Comparison of ENCODE assay signal across 25 cellular contexts in genomic region chr12:122245553-122245952, GRCh38. TPM values are rescaled to one million over a fixed set of nuclear protein-coding genes. Genes with fewer than 3 reads are reported as not detected.
DNase-seq lines count a peak whose midpoint lies in the region; ATAC-seq, FAIRE-seq and TF ChIP-seq lines count a peak whose summit lies in the region.
"Had no signal": no experiment of that assay in that cellular context is flagged by ENCODE, and none has a peak within 500 bp of the region (broad histone marks: within the 10 kb centered on the region; RNA-seq: fewer than 3 reads in every experiment).

No MANE protein-coding gene starts in this region.

- no peak overlapping the region; the same call in 1 of the 2 replicates for H2AFZ ChIP-seq in GM12878 (ENCODE audit: control insufficient read depth, low read depth, low read length)
- H2AFZ ChIP-seq: PC-9 had no signal

- intact Hi-C loops in activated CD4-positive, alpha-beta T cell treated with anti-CD3 and anti-CD28 coated beads, Interleukin-2, amount 10 ng/mL, durations not matched to agents 24 days and 14 days (cut with micrococcal nuclease) = loop anchor here (2.0 kb wide), 1 partner anchor 19 kb away; the partner anchor contains the start of gene DIABLO
- intact Hi-C loops in GM12878 (cut with micrococcal nuclease; ENCODE audit: unreplicated experiment) = no loop called here

- TF ChIP-seq CTCF in Peyer's patch (IDR thresholded peaks at IDR 0.05) (no peak), GM12878 (IDR thresholded peaks at IDR 0.05 in 2 of 3, conservative IDR thresholded peaks at IDR 0.05 in 1 of 3; ENCODE audit: control insufficient read depth in 2 of 3, extremely low read depth in 1 of 3, insufficient read depth in 1 of 3, low read depth in 3 of 3, low read length in 3 of 3) (no peak), osteocyte (IDR thresholded peaks at IDR 0.05) (no peak)

- peak overlapping the region; percentile 53 for H3K27ac Mint-ChIP-seq in activated CD4-positive, alpha-beta T cell treated with anti-CD3 and anti-CD28 coated beads, Interleukin-2, amount 10 ng/mL, durations not matched to agents 24 days and 14 days
- no peak overlapping the region for H3K27ac Mint-ChIP-seq in osteocyte (ENCODE audit: unreplicated experiment)

- no peaks in the 10 kb centered on the region for H3K27me3 Mint-ChIP-seq in activated CD4-positive, alpha-beta T cell treated with anti-CD3 and anti-CD28 coated beads, Interleukin-2, amount 10 ng/mL, durations not matched to agents 24 days and 14 days
- H3K27me3 Mint-ChIP-seq in osteocyte (ENCODE audit: unreplicated experiment) = no peaks in the 10 kb centered on the region

- H3K9me3 Mint-ChIP-seq in activated CD4-positive, alpha-beta T cell treated with anti-CD3 and anti-CD28 coated beads, Interleukin-2, amount 10 ng/mL, durations not matched to agents 24 days and 14 days = no peaks in the 10 kb centered on the region
- no peaks in the 10 kb centered on the region for H3K9me3 Mint-ChIP-seq in osteocyte (ENCODE audit: unreplicated experiment)

- TF ChIP-seq RAD21 in GM12878 (IDR thresholded peaks at IDR 0.05; ENCODE audit: insufficient read depth, low read depth, low read length) = no peak

- H3K4me3 ChIP-seq in BLaER1 treated with 17β-estradiol and CSF1 and Interleukin-3, amounts not matched to agents 10 nM and 100 nM = no peak overlapping the region
- H3K4me3 ChIP-seq in Peyer's patch (no peak overlapping the region), GM12878 (no peak overlapping the region)
- H3K4me3 ChIP-seq: adrenal gland, body of pancreas, left ventricle myocardium inferior, PC-9, prostate gland had no signal

- H3K36me3 Mint-ChIP-seq in activated CD4-positive, alpha-beta T cell treated with anti-CD3 and anti-CD28 coated beads, Interleukin-2, amount 10 ng/mL, durations not matched to agents 24 days and 14 days (ENCODE audit: low read depth) = peaks cover 20% of the 10 kb centered on the region
- peaks cover 40% of the 10 kb centered on the region for H3K36me3 Mint-ChIP-seq in osteocyte (ENCODE audit: unreplicated experiment)

- FAIRE-seq in GM12878 (lab: Jason Lieb, UNC) (no peak), GM12891 (lab: Jason Lieb, UNC) (no peak)
- FAIRE-seq: GM19239 had no signal

- in situ Hi-C loops in GM12878 (cut with MboI) = no loop called here

- SMC1A ChIA-PET in GM12878 (lab: Charles Lee; ENCODE audit: uncharacterized antibody, unreplicated experiment) = interaction anchor here (0.6 to 2.2 kb wide), 4 partner anchors 20 to 177 kb away, joined by 3 to 6 read pairs (median 5); partner anchors contain the start of genes DIABLO and VPS33A

- no peaks in the 10 kb centered on the region for H3K79me2 ChIP-seq in GM12878 (ENCODE audit: control insufficient read depth, insufficient read depth, low read length)

- no peak for DNase-seq in activated CD4-positive, alpha-beta T cell treated with anti-CD3 and anti-CD28 coated beads, Interleukin-2, amount 10 ng/mL, durations not matched to agents 24 days and 14 days
- DNase-seq in activated CD4-positive, alpha-beta T cell treated with anti-CD3 and anti-CD28 coated beads, Interleukin-2, amount 50 U/mL, for 48 hours = no peak
- DNase-seq in Peyer's patch (no peak), GM12878 (ENCODE audit: low read depth, low spot score) (no peak), GM12891 (ENCODE audit: insufficient read length, low spot score) (no peak), osteocyte (ENCODE audit: extremely low spot score, unreplicated experiment) (no peak)
- DNase-seq: body of pancreas; H7; islet precursor cell; left ventricle myocardium inferior; NCI-H1048; NCI-H1694; NCI-H2171; NCI-H510A treated with DMSO at 0.1 percent for 48 hours; NK-92 treated with Interleukin-12 subunit alpha and Interleukin-12 subunit beta, amount 100 ng/mL, for 24 hours; PC-9; Right ventricle myocardium superior; stimulated activated CD4-positive, alpha-beta T cell treated with anti-CD3 and anti-CD28 coated beads, Interleukin-15, amount 100 ng/mL, for 24 hours; stimulated activated naive CD4-positive, alpha-beta T cell treated with Interleukin-2 at 50 U/mL for 16 hours had no signal

- H3K9me3 ChIP-seq in BLaER1 treated with 17β-estradiol and CSF1 and Interleukin-3, amounts not matched to agents 10 nM and 100 nM (replicated peaks in 1 of 11) = no peaks in the 10 kb centered on the region
- no peaks in the 10 kb centered on the region for H3K9me3 ChIP-seq in Peyer's patch
- no peaks in the 10 kb centered on the region for H3K9me3 ChIP-seq in GM12878 (replicated peaks; ENCODE audit: control insufficient read depth, insufficient read depth, low read length)
- H3K9me3 ChIP-seq: adrenal gland, left ventricle myocardium inferior, prostate gland had no signal

- CTCF ChIA-PET in GM12878 (lab: Yijun Ruan, JAX) = interaction anchor here (1.5 to 1.7 kb wide), 2 partner anchors 20 to 22 kb away, joined by 4 to 7 read pairs; no protein-coding TSS in a partner anchor

- TF ChIP-seq POLR2A in Peyer's patch (IDR thresholded peaks at IDR 0.05) (no peak), GM12878 (IDR thresholded peaks at IDR 0.05; ENCODE audit: low read depth, low read length) (no peak), GM12891 (IDR thresholded peaks at IDR 0.05; ENCODE audit: low read depth, low read length) (no peak)

- peaks cover 0 to 22% (median 17%) of the 10 kb centered on the region in 10 experiments; a peak in 15 of 20 replicates for H3K4me1 ChIP-seq in BLaER1 treated with 17β-estradiol and CSF1 and Interleukin-3, amounts not matched to agents 10 nM and 100 nM
- no peaks in the 10 kb centered on the region for H3K4me1 ChIP-seq in Peyer's patch
- peaks cover 15% of the 10 kb centered on the region for H3K4me1 ChIP-seq in GM12878 (ENCODE audit: control insufficient read depth, insufficient read depth, low read length)
- H3K4me1 ChIP-seq: adrenal gland, body of pancreas, left ventricle myocardium inferior, prostate gland had no signal

- H3K27ac ChIP-seq in BLaER1 treated with 17β-estradiol and CSF1 and Interleukin-3, amounts not matched to agents 10 nM and 100 nM = no peak overlapping the region
- H3K27ac ChIP-seq in Peyer's patch (peak overlapping the region in 3 of 4 donors; percentile 23 to 58 (median 44)), GM12878 (ENCODE audit: control insufficient read depth, insufficient read depth) (no peak overlapping the region)
- H3K27ac ChIP-seq: adrenal gland, body of pancreas, left ventricle myocardium inferior, PC-9, prostate gland had no signal

- no TSS peak for BruUV-seq in GM12878 (replicated peaks; lab: Mats Ljungman, UMichigan)

- TF ChIP-seq EP300 in GM12878 (IDR thresholded peaks at IDR 0.05; ENCODE audit: borderline replicate concordance in 1 of 2, control insufficient read depth in 1 of 2, low read depth in 2 of 2, low read length in 2 of 2) = no peak

- H3K4me3 Mint-ChIP-seq in activated CD4-positive, alpha-beta T cell treated with anti-CD3 and anti-CD28 coated beads, Interleukin-2, amount 10 ng/mL, durations not matched to agents 24 days and 14 days = peak overlapping the region; percentile 79
- no peak overlapping the region for H3K4me3 Mint-ChIP-seq in osteocyte (ENCODE audit: unreplicated experiment)

- H4K20me1 ChIP-seq in BLaER1 treated with 17β-estradiol and CSF1 and Interleukin-3, amounts not matched to agents 10 nM and 100 nM = peaks cover 0 to 5% (median 0%) of the 10 kb centered on the region in 11 experiments; a peak in 3 of 22 replicates
- no peaks in the 10 kb centered on the region for H4K20me1 ChIP-seq in GM12878 (ENCODE audit: control insufficient read depth, insufficient read depth)

- H3K4me2 ChIP-seq in BLaER1 treated with 17β-estradiol and CSF1 and Interleukin-3, amounts not matched to agents 10 nM and 100 nM = peak overlapping the region in 7 of 11 experiments; percentile 1 to 63 (median 42); a peak in 7 of 22 replicates
- 0 out of 2 replicates have a peak overlapping the region, but pooled peaks have one; percentile 33 for H3K4me2 ChIP-seq in GM12878 (ENCODE audit: control insufficient read depth, insufficient read depth)
- H3K4me2 ChIP-seq: PC-9 had no signal

- POLR2A ChIA-PET in GM12878 (lab: Charles Lee) = interaction anchor here (0.6 to 1.1 kb wide), 4 partner anchors 7 to 21 kb away, joined by 3 to 4 read pairs (median 3); no protein-coding TSS in a partner anchor

- H3K36me3 ChIP-seq in BLaER1 treated with 17β-estradiol and CSF1 and Interleukin-3, amounts not matched to agents 10 nM and 100 nM = peaks cover 29 to 84% (median 70%) of the 10 kb centered on the region in 11 experiments
- H3K36me3 ChIP-seq in Peyer's patch (peaks cover 0 to 67% (median 0%) of the 10 kb centered on the region in 3 donors), GM12878 (ENCODE audit: control insufficient read depth in 2 of 2, insufficient read depth in 2 of 2, low read length in 1 of 2) (peaks cover 0 to 6% of the 10 kb centered on the region in 2 experiments; a peak in 2 of 4 replicates)

- no peaks in the 10 kb centered on the region for H3K27me3 ChIP-seq in BLaER1 treated with 17β-estradiol and CSF1 and Interleukin-3, amounts not matched to agents 10 nM and 100 nM
- H3K27me3 ChIP-seq in Peyer's patch = no peaks in the 10 kb centered on the region
- no peaks in the 10 kb centered on the region for H3K27me3 ChIP-seq in GM12878 (replicated peaks in 1 of 2; ENCODE audit: control insufficient read depth in 2 of 2, insufficient read depth in 2 of 2, low read length in 1 of 2)
- H3K27me3 ChIP-seq: adrenal gland, body of pancreas had no signal

- no peak for ATAC-seq in GM12878
- ATAC-seq in HG02938 (IDR thresholded peaks at IDR 0.05; ENCODE audit: unreplicated experiment) = no peak
- ATAC-seq: body of pancreas had no signal

- 100% methylated on average over 1 of the region's 1 CpG for WGBS in GM12878 (ENCODE audit: insufficient coverage, insufficient replicate concordance, low lambda C conversion rate, missing lambda C conversion rate)

- RAD21 ChIA-PET in GM12878 (lab: Charles Lee; ENCODE audit: unreplicated experiment) = interaction anchor here (1.0 to 1.8 kb wide), 2 partner anchors 21 to 79 kb away, joined by 4 to 7 read pairs; partner anchors contain the start of gene VPS33A

- no peak overlapping the region for H3K9ac ChIP-seq in BLaER1 treated with 17β-estradiol and CSF1 and Interleukin-3, amounts not matched to agents 10 nM and 100 nM
- no peak overlapping the region for H3K9ac ChIP-seq in GM12878 (ENCODE audit: control insufficient read depth, insufficient read depth, low read length)

- peaks cover 18% of the 10 kb centered on the region for H3K4me1 Mint-ChIP-seq in activated CD4-positive, alpha-beta T cell treated with anti-CD3 and anti-CD28 coated beads, Interleukin-2, amount 10 ng/mL, durations not matched to agents 24 days and 14 days
- no peaks in the 10 kb centered on the region for H3K4me1 Mint-ChIP-seq in osteocyte (ENCODE audit: unreplicated experiment)

RNA-seq across cellular contexts. Expression of gene DIABLO, which starts 19.7 kb away (rescaled TPM):
- total RNA-seq in activated CD4-positive, alpha-beta T cell treated with anti-CD3 and anti-CD28 coated beads, Interleukin-2, amount 10 ng/mL, durations not matched to agents 24 days and 14 days = 59.4 and 61.0 TPM in 2 replicates
- 10 to 100 TPM; 51.3 to 64.1 (median 56.1) TPM for total RNA-seq in Peyer's patch
- total RNA-seq in GM12878 (2013; cell fraction: nucleolus; rRNA removed) = 71.5 and 75.5 TPM in 2 replicates
- total RNA-seq in GM12878 (2014; rRNA removed) = 46.6 and 56.9 TPM in 2 replicates
- 47.1 and 47.4 TPM in 2 replicates for total RNA-seq in GM12878 (2014; rRNA removed; fragmentation: Illumina TruSeq; extraction: Trizol)
- total RNA-seq in GM12878 (2021) = 41.2 and 43.5 TPM in 2 replicates
- polyA plus RNA-seq in GM12878 (2011; ENCODE audit: low read depth) = 28.3 TPM
- 45.9 and 55.7 TPM in 2 replicates for polyA plus RNA-seq in GM12878 (2011; rRNA removed)
- polyA plus RNA-seq in GM12878 (2011; cell fraction: cytosol; rRNA removed) = 59.0 and 74.9 TPM in 2 replicates
- polyA plus RNA-seq in GM12878 (2011; cell fraction: nucleus; rRNA removed) = 43.2 and 44.1 TPM in 2 replicates
- polyA plus RNA-seq in GM12878 (2012) = 35.2 and 42.6 TPM in 2 replicates
- polyA plus RNA-seq in GM12878 (2014; fragmentation: Illumina TruSeq; extraction: Trizol) = 46.8 and 50.3 TPM in 2 replicates
- 10 to 100 TPM; 18.3 to 21.1 TPM for polyA plus RNA-seq in GM12878 (2014; fragmentation: Nextera tagmentation; extraction: Ambion mirVana)
- 40.8 and 43.9 TPM in 2 replicates for polyA plus RNA-seq in GM12878 (2014; rRNA removed)
- 10 to 100 TPM; 67.0 to 69.9 TPM for polyA plus RNA-seq in GM12878 (2016; fragmentation: Nextera tagmentation; extraction: Ambion mirVana)
- 34.6 and 53.2 TPM in 2 replicates for polyA minus RNA-seq in GM12878 (2011; rRNA and poly(A)+ RNA removed)
- 14.0 and 15.0 TPM in 2 replicates for polyA minus RNA-seq in GM12878 (2011; cell fraction: cytosol; rRNA and poly(A)+ RNA removed)
- 23.7 and 37.4 TPM in 2 replicates for polyA minus RNA-seq in GM12878 (2011; cell fraction: nucleus; rRNA and poly(A)+ RNA removed)
- polyA plus RNA-seq in GM12891 (2012; ENCODE audit: low read depth, missing spikeins) = 37.8 TPM
- total RNA-seq in osteocyte = 51.5 and 61.1 TPM in 2 replicates

RNA-seq across cellular contexts. Expression of gene VPS33A, which starts 20.7 kb away (rescaled TPM):
- total RNA-seq in activated CD4-positive, alpha-beta T cell treated with anti-CD3 and anti-CD28 coated beads, Interleukin-2, amount 10 ng/mL, durations not matched to agents 24 days and 14 days = 25.9 and 28.4 TPM in 2 replicates
- total RNA-seq in Peyer's patch (10 to 100 TPM; 13.1 to 18.2 (median 16.7) TPM), GM12878 (2014; rRNA removed) (21.1 and 22.8 TPM in 2 replicates), GM12878 (2014; rRNA removed; fragmentation: Illumina TruSeq; extraction: Trizol) (16.2 and 21.1 TPM in 2 replicates), GM12878 (2021) (22.1 and 22.4 TPM in 2 replicates), osteocyte (22.2 and 23.1 TPM in 2 replicates)
- total RNA-seq in GM12878 (2013; cell fraction: nucleolus; rRNA removed) = 17.0 and 18.6 TPM in 2 replicates
- 8.8 TPM for polyA plus RNA-seq in GM12878 (2011; ENCODE audit: low read depth)
- polyA plus RNA-seq in GM12878 (2011; rRNA removed) (18.7 and 20.0 TPM in 2 replicates), GM12878 (2014; fragmentation: Illumina TruSeq; extraction: Trizol) (21.0 and 24.9 TPM in 2 replicates), GM12878 (2014; fragmentation: Nextera tagmentation; extraction: Ambion mirVana) (1 to 10 TPM; 7.7 to 8.7 TPM), GM12878 (2014; rRNA removed) (19.4 and 20.4 TPM in 2 replicates), GM12878 (2016; fragmentation: Nextera tagmentation; extraction: Ambion mirVana) (10 to 100 TPM; 32.1 to 33.6 TPM)
- 12.3 and 15.6 TPM in 2 replicates for polyA plus RNA-seq in GM12878 (2011; cell fraction: cytosol; rRNA removed)
- polyA plus RNA-seq in GM12878 (2011; cell fraction: nucleus; rRNA removed) = 7.6 and 12.4 TPM in 2 replicates
- polyA plus RNA-seq in GM12878 (2012) = 11.7 and 13.8 TPM in 2 replicates
- polyA minus RNA-seq in GM12878 (2011; rRNA and poly(A)+ RNA removed) = 10.7 and 12.2 TPM in 2 replicates
- 4.4 and 7.4 TPM in 2 replicates for polyA minus RNA-seq in GM12878 (2011; cell fraction: cytosol; rRNA and poly(A)+ RNA removed)
- polyA minus RNA-seq in GM12878 (2011; cell fraction: nucleus; rRNA and poly(A)+ RNA removed) = 3.6 and 10.0 TPM in 2 replicates
- polyA plus RNA-seq in GM12891 (2012; ENCODE audit: low read depth, missing spikeins) = 15.1 TPM

RNA-seq across cellular contexts. Expression of gene B3GNT4, which starts 42.0 kb away (rescaled TPM):
- total RNA-seq in activated CD4-positive, alpha-beta T cell treated with anti-CD3 and anti-CD28 coated beads, Interleukin-2, amount 10 ng/mL, durations not matched to agents 24 days and 14 days = 0.64 and 1.0 TPM in 2 replicates
- total RNA-seq in Peyer's patch (under 1 TPM in 1 of 4 donors, not detected in 3; 0.70 TPM), GM12878 (2014; rRNA removed) (not detected in 2 replicates), GM12878 (2014; rRNA removed; fragmentation: Illumina TruSeq; extraction: Trizol) (not detected in 2 replicates), GM12878 (2021) (not detected in 2 replicates), osteocyte (0.21 and 0.64 TPM in 2 replicates)
- total RNA-seq in GM12878 (2013; cell fraction: nucleolus; rRNA removed) = 0.13 TPM in 1 of 2 replicates, not detected in the other
- polyA plus RNA-seq in GM12878 (2011; ENCODE audit: low read depth) = 0.41 TPM
- polyA plus RNA-seq in GM12878 (2011; rRNA removed) (not detected in 2 replicates), GM12878 (2014; fragmentation: Illumina TruSeq; extraction: Trizol) (not detected in 2 replicates), GM12878 (2014; fragmentation: Nextera tagmentation; extraction: Ambion mirVana) (under 1 TPM in 1 of 2 experiments, not detected in 1; 0.04 TPM), GM12878 (2014; rRNA removed) (not detected in 2 replicates), GM12878 (2016; fragmentation: Nextera tagmentation; extraction: Ambion mirVana) (under 1 TPM; 0.88 to 0.95 TPM)
- 0.02 and 0.03 TPM in 2 replicates for polyA plus RNA-seq in GM12878 (2011; cell fraction: cytosol; rRNA removed)
- polyA plus RNA-seq in GM12878 (2011; cell fraction: nucleus; rRNA removed) = 0.06 and 0.18 TPM in 2 replicates
- 0.50 and 0.88 TPM in 2 replicates for polyA plus RNA-seq in GM12878 (2012)
- polyA minus RNA-seq in GM12878 (2011; rRNA and poly(A)+ RNA removed) = not detected in 2 replicates
- not detected in 2 replicates for polyA minus RNA-seq in GM12878 (2011; cell fraction: cytosol; rRNA and poly(A)+ RNA removed)
- 0.36 TPM in 1 of 2 replicates, not detected in the other for polyA minus RNA-seq in GM12878 (2011; cell fraction: nucleus; rRNA and poly(A)+ RNA removed)
- 0.47 TPM for polyA plus RNA-seq in GM12891 (2012; ENCODE audit: low read depth, missing spikeins)
- total RNA-seq: body of pancreas, glomerular endothelial cell, left ventricle myocardium inferior, Right ventricle myocardium superior had no signal

Comparison
In these comparisons a context has a peak if more than half of its experiments do, and no peak if none do; other contexts are left out.
1. H3K27ac ChIP-seq: peak in Peyer's patch (3 of 4); none in BLaER1 treated with 17β-estradiol and CSF1 and Interleukin-3, amounts not matched to agents 10 nM and 100 nM (0 of 11) and GM12878 (single experiment).